Comparison of ENCODE assay signal across 1 cellular context in genomic region chr1:166924829-166925541, GRCh38.
TF ChIP-seq lines count a peak whose summit lies in the region.

No MANE protein-coding gene starts in this region.

TF ChIP-seq in GM23338, 12 proteins besides CTCF, POLR2A, EP300 and RAD21 (continued from another document):
- TF ChIP-seq, protein P1, sequence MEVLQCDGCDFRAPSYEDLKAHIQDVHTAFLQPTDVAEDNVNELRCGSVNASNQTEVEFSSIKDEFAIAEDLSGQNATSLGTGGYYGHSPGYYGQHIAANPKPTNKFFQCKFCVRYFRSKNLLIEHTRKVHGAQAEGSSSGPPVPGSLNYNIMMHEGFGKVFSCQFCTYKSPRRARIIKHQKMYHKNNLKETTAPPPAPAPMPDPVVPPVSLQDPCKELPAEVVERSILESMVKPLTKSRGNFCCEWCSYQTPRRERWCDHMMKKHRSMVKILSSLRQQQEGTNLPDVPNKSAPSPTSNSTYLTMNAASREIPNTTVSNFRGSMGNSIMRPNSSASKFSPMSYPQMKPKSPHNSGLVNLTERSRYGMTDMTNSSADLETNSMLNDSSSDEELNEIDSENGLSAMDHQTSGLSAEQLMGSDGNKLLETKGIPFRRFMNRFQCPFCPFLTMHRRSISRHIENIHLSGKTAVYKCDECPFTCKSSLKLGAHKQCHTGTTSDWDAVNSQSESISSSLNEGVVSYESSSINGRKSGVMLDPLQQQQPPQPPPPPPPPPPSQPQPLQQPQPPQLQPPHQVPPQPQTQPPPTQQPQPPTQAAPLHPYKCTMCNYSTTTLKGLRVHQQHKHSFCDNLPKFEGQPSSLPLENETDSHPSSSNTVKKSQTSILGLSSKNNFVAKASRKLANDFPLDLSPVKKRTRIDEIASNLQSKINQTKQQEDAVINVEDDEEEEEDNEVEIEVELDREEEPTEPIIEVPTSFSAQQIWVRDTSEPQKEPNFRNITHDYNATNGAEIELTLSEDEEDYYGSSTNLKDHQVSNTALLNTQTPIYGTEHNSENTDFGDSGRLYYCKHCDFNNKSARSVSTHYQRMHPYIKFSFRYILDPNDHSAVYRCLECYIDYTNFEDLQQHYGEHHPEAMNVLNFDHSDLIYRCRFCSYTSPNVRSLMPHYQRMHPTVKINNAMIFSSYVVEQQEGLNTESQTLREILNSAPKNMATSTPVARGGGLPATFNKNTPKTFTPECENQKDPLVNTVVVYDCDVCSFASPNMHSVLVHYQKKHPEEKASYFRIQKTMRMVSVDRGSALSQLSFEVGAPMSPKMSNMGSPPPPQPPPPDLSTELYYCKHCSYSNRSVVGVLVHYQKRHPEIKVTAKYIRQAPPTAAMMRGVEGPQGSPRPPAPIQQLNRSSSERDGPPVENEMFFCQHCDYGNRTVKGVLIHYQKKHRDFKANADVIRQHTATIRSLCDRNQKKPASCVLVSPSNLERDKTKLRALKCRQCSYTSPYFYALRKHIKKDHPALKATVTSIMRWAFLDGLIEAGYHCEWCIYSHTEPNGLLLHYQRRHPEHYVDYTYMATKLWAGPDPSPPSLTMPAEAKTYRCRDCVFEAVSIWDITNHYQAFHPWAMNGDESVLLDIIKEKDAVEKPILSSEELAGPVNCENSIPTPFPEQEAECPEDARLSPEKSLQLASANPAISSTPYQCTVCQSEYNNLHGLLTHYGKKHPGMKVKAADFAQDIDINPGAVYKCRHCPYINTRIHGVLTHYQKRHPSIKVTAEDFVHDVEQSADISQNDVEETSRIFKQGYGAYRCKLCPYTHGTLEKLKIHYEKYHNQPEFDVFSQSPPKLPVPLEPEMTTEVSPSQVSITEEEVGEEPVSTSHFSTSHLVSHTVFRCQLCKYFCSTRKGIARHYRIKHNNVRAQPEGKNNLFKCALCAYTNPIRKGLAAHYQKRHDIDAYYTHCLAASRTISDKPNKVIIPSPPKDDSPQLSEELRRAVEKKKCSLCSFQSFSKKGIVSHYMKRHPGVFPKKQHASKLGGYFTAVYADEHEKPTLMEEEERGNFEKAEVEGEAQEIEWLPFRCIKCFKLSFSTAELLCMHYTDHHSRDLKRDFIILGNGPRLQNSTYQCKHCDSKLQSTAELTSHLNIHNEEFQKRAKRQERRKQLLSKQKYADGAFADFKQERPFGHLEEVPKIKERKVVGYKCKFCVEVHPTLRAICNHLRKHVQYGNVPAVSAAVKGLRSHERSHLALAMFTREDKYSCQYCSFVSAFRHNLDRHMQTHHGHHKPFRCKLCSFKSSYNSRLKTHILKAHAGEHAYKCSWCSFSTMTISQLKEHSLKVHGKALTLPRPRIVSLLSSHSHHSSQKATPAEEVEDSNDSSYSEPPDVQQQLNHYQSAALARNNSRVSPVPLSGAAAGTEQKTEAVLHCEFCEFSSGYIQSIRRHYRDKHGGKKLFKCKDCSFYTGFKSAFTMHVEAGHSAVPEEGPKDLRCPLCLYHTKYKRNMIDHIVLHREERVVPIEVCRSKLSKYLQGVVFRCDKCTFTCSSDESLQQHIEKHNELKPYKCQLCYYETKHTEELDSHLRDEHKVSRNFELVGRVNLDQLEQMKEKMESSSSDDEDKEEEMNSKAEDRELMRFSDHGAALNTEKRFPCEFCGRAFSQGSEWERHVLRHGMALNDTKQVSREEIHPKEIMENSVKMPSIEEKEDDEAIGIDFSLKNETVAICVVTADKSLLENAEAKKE (CRISPR knock-in tag; IDR thresholded peaks at IDR 0.05), result no peak
